ENCODE assay signal across 17 cellular contexts in the genomic region with DNA sequence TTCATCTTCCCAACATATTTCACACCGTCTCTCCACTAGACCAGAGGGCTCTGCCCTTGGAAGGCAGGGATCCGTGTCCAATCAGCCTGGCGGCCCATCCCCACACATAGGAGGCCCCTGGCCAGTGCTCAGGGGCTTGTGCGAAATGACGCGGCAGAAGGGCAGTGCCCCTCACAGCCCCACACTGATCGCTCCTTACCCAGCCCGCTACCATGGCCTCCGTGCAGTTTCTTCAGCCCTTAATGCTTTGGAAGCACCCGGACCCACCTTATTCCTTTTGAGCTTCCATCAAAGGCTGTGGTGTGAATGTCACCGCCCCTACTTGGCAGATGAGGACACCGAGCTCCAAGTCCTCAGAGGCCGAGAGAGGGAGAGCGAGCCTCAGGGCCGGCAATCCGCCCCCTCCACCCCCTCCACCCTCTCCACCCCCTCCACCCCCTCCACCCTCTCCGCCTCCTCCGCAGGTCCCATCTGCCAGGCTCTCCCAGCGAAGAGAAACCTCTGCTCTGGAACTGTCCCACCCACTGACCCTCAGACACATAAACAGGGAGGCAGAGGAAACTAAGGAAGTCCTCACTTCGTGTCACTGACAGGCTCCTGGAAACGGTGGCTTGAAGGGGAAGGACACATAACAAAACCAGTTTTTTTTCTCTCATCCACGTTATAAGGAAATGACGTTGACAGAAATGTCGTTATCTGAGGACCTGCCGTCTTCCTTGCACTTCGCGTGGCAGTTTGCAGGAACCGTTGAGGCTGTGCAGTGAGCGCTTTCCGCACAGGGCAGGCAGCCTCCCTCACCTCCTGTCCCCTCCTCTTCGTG. TPM values are rescaled to one million over a fixed set of nuclear protein-coding genes. Genes with fewer than 3 reads are reported as not detected.
DNase-seq lines count a peak whose midpoint lies in the region; ATAC-seq and TF ChIP-seq lines count a peak whose summit lies in the region.
"Had no signal": no experiment of that assay in that cellular context is flagged by ENCODE, and none has a peak within 500 bp of the region (broad histone marks: within the 10 kb centered on the region; RNA-seq: fewer than 3 reads in every experiment).

No MANE protein-coding gene starts in this region.

- peaks cover 42% of the 10 kb centered on the region for H3K36me3 Mint-ChIP-seq in stimulated activated naive CD8-positive, alpha-beta T cell treated with anti-CD3 and anti-CD28 coated beads, Interleukin-15, Interleukin-2, amounts not matched to agents 100 ng/mL and 50 ng/mL, for 24 hours (ENCODE audit: low read depth)
- peaks cover 22% of the 10 kb centered on the region for H3K36me3 Mint-ChIP-seq in endodermal cell (ENCODE audit: low read depth)

- TF ChIP-seq CTCF in VCaP (conservative IDR thresholded peaks at IDR 0.05): no peak
- no peak for TF ChIP-seq CTCF in endodermal cell (conservative IDR thresholded peaks at IDR 0.05)

- ATAC-seq in stimulated activated naive CD8-positive, alpha-beta T cell treated with anti-CD3 and anti-CD28 coated beads, Interleukin-15, Interleukin-2, amounts not matched to agents 100 U/mL and 50 U/mL, for 24 hours: no peak
- ATAC-seq in GM21825 (IDR thresholded peaks at IDR 0.05; ENCODE audit: unreplicated experiment): no peak

- no peak overlapping the region for H3K4me3 Mint-ChIP-seq in stimulated activated naive CD8-positive, alpha-beta T cell treated with anti-CD3 and anti-CD28 coated beads, Interleukin-15, Interleukin-2, amounts not matched to agents 100 ng/mL and 50 ng/mL, for 24 hours
- H3K4me3 Mint-ChIP-seq in endodermal cell: no peak overlapping the region

- no peaks in the 10 kb centered on the region for H3K9me3 Mint-ChIP-seq in stimulated activated naive CD8-positive, alpha-beta T cell treated with anti-CD3 and anti-CD28 coated beads, Interleukin-15, Interleukin-2, amounts not matched to agents 100 ng/mL and 50 ng/mL, for 24 hours
- no peaks in the 10 kb centered on the region for H3K9me3 Mint-ChIP-seq in endodermal cell

- no peak for DNase-seq in stimulated activated naive CD8-positive, alpha-beta T cell treated with anti-CD3 and anti-CD28 coated beads, Interleukin-15, Interleukin-2, amounts not matched to agents 100 U/mL and 50 U/mL, for 24 hours
- DNase-seq in endodermal cell (no peak), NCI-H2227 treated with DMSO at 0.1 percent for 48 hours (lab: John Stamatoyannopoulos, UW) (no peak), NAMALWA (ENCODE audit: low spot score) (no peak), C1 segment of cervical spinal cord (lab: John Stamatoyannopoulos, UW) (no peak)
- DNase-seq: activated CD8-positive, alpha-beta memory T cell treated with anti-CD3 and anti-CD28 coated beads, Interleukin-2, amount 50 U/mL, for 48 hours; kidney; MV-4-11; NCI-H524; stimulated activated CD4-positive, alpha-beta T cell treated with anti-CD3 and anti-CD28 coated beads, Interleukin-4, amount 100 ng/mL, for 24 hours had no signal

- no peaks in the 10 kb centered on the region for H3K36me3 ChIP-seq in endodermal cell (ENCODE audit: control insufficient read depth, insufficient read depth, low read length)

- no peak overlapping the region for H3K9ac ChIP-seq in endodermal cell (ENCODE audit: extremely low read depth, low read length, poor library complexity, severe bottlenecking)

- WGBS in endodermal cell (ENCODE audit: insufficient coverage in 1 of 2, insufficient read length in 1 of 2), 2 experiments: 93 to 96% methylated on average over 15 to 27 of the region's 31 CpGs

- H3K27me3 Mint-ChIP-seq in stimulated activated naive CD8-positive, alpha-beta T cell treated with anti-CD3 and anti-CD28 coated beads, Interleukin-15, Interleukin-2, amounts not matched to agents 100 ng/mL and 50 ng/mL, for 24 hours: no peaks in the 10 kb centered on the region
- no peaks in the 10 kb centered on the region for H3K27me3 Mint-ChIP-seq in endodermal cell (ENCODE audit: insufficient read depth)

- peak overlapping the region; percentile 67 for H3K27ac Mint-ChIP-seq in stimulated activated naive CD8-positive, alpha-beta T cell treated with anti-CD3 and anti-CD28 coated beads, Interleukin-15, Interleukin-2, amounts not matched to agents 100 ng/mL and 50 ng/mL, for 24 hours
- H3K27ac Mint-ChIP-seq in endodermal cell: peak overlapping the region; percentile 35

- no peaks in the 10 kb centered on the region for H3K27me3 ChIP-seq in endodermal cell (ENCODE audit: control insufficient read depth, insufficient read depth, low read length, poor library complexity, severe bottlenecking)
- H3K27me3 ChIP-seq: suprapubic skin had no signal

- peaks cover 55% of the 10 kb centered on the region for H3K4me1 Mint-ChIP-seq in stimulated activated naive CD8-positive, alpha-beta T cell treated with anti-CD3 and anti-CD28 coated beads, Interleukin-15, Interleukin-2, amounts not matched to agents 100 ng/mL and 50 ng/mL, for 24 hours (ENCODE audit: low read depth)
- no peaks in the 10 kb centered on the region for H3K4me1 Mint-ChIP-seq in endodermal cell

- H3K4me3 ChIP-seq in endodermal cell (ENCODE audit: low read length): no peak overlapping the region
- H3K4me3 ChIP-seq: SK-N-MC, suprapubic skin had no signal

- no peaks in the 10 kb centered on the region for H3K4me1 ChIP-seq in endodermal cell (ENCODE audit: control insufficient read depth, insufficient read depth, low read length)

- H3K9me3 ChIP-seq in endodermal cell (ENCODE audit: control insufficient read depth, low read length): no peaks in the 10 kb centered on the region
- H3K9me3 ChIP-seq: suprapubic skin had no signal

- peak overlapping the region; percentile 77 for H3K27ac ChIP-seq in VCaP
- no peak overlapping the region for H3K27ac ChIP-seq in endodermal cell (ENCODE audit: low read depth, low read length)
- H3K27ac ChIP-seq: SK-N-MC, suprapubic skin had no signal

RNA-seq across cellular contexts. Expression of a gene that starts 13.9 kb away (rescaled TPM):
- 10 to 100 TPM; 22.0 to 26.3 TPM for total RNA-seq in endodermal cell
- 29.8 TPM for polyA plus RNA-seq in endodermal cell (2013, experiment 1 of 2)
- polyA plus RNA-seq in endodermal cell (2013, experiment 2 of 2): 26.3 TPM

RNA-seq across cellular contexts. Expression of a gene that starts 26.8 kb away (rescaled TPM):
- not detected for total RNA-seq in endodermal cell
- polyA plus RNA-seq in endodermal cell (2013, experiment 1 of 2): 0.11 TPM
- polyA plus RNA-seq in endodermal cell (2013, experiment 2 of 2): not detected
- total RNA-seq: kidney, osteocyte had no signal
- polyA plus RNA-seq: BJ had no signal
